Comparison of ENCODE assay signal across 9 cellular contexts in genomic region chr3:193780810-193781472, GRCh38.
DNase-seq lines count a peak whose midpoint lies in the region; ATAC-seq and TF ChIP-seq lines count a peak whose summit lies in the region.
"Had no signal": no experiment of that assay in that cellular context is flagged by ENCODE, and none has a peak within 500 bp of the region (broad histone marks: within the 10 kb centered on the region; RNA-seq: fewer than 3 reads in every experiment).

No MANE protein-coding gene starts in this region.

- no peak overlapping the region for H3K9ac ChIP-seq in H9 (ENCODE audit: extremely low read depth, insufficient read length, low read length)

- intact Hi-C loops in CD14-positive monocyte (cut with micrococcal nuclease) (loop anchor here (2.0 kb wide), 2 partner anchors 534 to 536 kb away; no protein-coding TSS in a partner anchor), Right ventricle myocardium inferior (cut with DNase I) (loop anchor here (1.0 to 5.0 kb wide), 4 partner anchors 356 to 621 kb away; partner anchors contain the start of gene HES1), posterior vena cava (cut with DNase I) (loop anchor here (5.0 kb wide), 2 partner anchors 361 to 536 kb away; no protein-coding TSS in a partner anchor)

- H3K18ac ChIP-seq in H9 (ENCODE audit: insufficient read length, low read depth, low read length), result no peak overlapping the region

- H2BK15ac ChIP-seq in H9 (ENCODE audit: low read depth, low read length), result no peak overlapping the region

- peaks cover 27 to 57% (median 28%) of the 10 kb centered on the region in 3 donors for H3K27me3 Mint-ChIP-seq in CD14-positive monocyte (ENCODE audit: low read depth in 3 of 3)
- H3K27me3 Mint-ChIP-seq in H9 (ENCODE audit: low read depth), result peaks cover 75% of the 10 kb centered on the region

- H3K4me2 ChIP-seq in H9 (ENCODE audit: insufficient read depth, insufficient read length, low read length), result no peak overlapping the region

- no peak overlapping the region for H3K4ac ChIP-seq in H9 (ENCODE audit: low read depth, low read length)

- no CpG with 5 or more reads among the region's 11 CpGs for WGBS in H9 (ENCODE audit: extremely low coverage, insufficient read length, low lambda C conversion rate)

- no peak overlapping the region for H3T11ph ChIP-seq in H9 (ENCODE audit: low read length)

- H3K4me3 Mint-ChIP-seq in CD14-positive monocyte, result peak overlapping the region in 1 of 2 donors; percentile 67
- no peak overlapping the region for H3K4me3 Mint-ChIP-seq in H9
- H3K4me3 Mint-ChIP-seq: naive thymus-derived CD4-positive, alpha-beta T cell had no signal

- H3K27me3 ChIP-seq in H9 (ENCODE audit: insufficient read depth, low read length), result peaks cover 4% of the 10 kb centered on the region; the same call in 1 of the 2 replicates

- no peak overlapping the region for H2AK5ac ChIP-seq in H9 (ENCODE audit: insufficient read length, low read length)

- peaks cover 0 to 2% (median 0%) of the 10 kb centered on the region in 7 donors for H3K9me3 Mint-ChIP-seq in CD14-positive monocyte
- peaks cover 0 to 2% of the 10 kb centered on the region in 2 experiments; a peak in 2 of 5 replicates for H3K9me3 Mint-ChIP-seq in H9
- no peaks in the 10 kb centered on the region for H3K9me3 Mint-ChIP-seq in activated naive CD4-positive, alpha-beta T cell treated with anti-CD3 and anti-CD28 coated beads, Interleukin-2, amount 50 U/mL, for 72 hours
- H3K9me3 Mint-ChIP-seq: naive thymus-derived CD4-positive, alpha-beta T cell had no signal

- H2BK12ac ChIP-seq in H9 (ENCODE audit: insufficient read length, low read depth, low read length), result no peak overlapping the region

- no peak overlapping the region for H2AFZ ChIP-seq in H9 (ENCODE audit: low read length)

- peak; percentile 74 for TF ChIP-seq CTCF in CD14-positive monocyte (IDR thresholded peaks at IDR 0.05)
- TF ChIP-seq CTCF in H9 (conservative IDR thresholded peaks at IDR 0.05), result peak; percentile 94

- H3K79me2 ChIP-seq in H9 (ENCODE audit: insufficient read depth, low read length), result no peaks in the 10 kb centered on the region

- H2BK120ac ChIP-seq in H9 (ENCODE audit: low read depth, low read length, poor library complexity, severe bottlenecking), result no peak overlapping the region

- H2BK5ac ChIP-seq in H9 (ENCODE audit: insufficient read length, low read length), result no peak overlapping the region

- no peak overlapping the region for H4K5ac ChIP-seq in H9 (ENCODE audit: insufficient read length, low read depth, low read length)

- DNase-seq in CD14-positive monocyte (ENCODE audit: low spot score) (no peak), H9 (peak; percentile 75), NCI-H748 treated with DMSO at 0.1 percent for 48 hours (lab: John Stamatoyannopoulos, UW) (peak; percentile 4), Right ventricle myocardium inferior (ENCODE audit: missing footprints) (peak; percentile 83), posterior vena cava (ENCODE audit: low spot score) (peak; percentile 89), activated gamma-delta T cell treated with Interleukin-2 at 50 U/mL for 16 hours (no peak)
- DNase-seq in activated naive CD4-positive, alpha-beta T cell treated with anti-CD3 and anti-CD28 coated beads, Interleukin-2, amount 50 U/mL, for 72 hours (ENCODE audit: low spot score in 2 of 2), result peak in 1 of 2 donors; percentile 27

- no peak overlapping the region for H4K91ac ChIP-seq in H9 (ENCODE audit: insufficient read length, low read depth, low read length)

- no peak overlapping the region for H3K14ac ChIP-seq in H9 (ENCODE audit: insufficient read depth, low read length)

- H3K79me1 ChIP-seq in H9 (ENCODE audit: insufficient read depth, low read depth, low read length, poor library complexity, severe bottlenecking), result no peaks in the 10 kb centered on the region

- no peak overlapping the region for H3K27ac ChIP-seq in H9 (ENCODE audit: insufficient read length, low read depth, low read length)

- ATAC-seq in activated naive CD4-positive, alpha-beta T cell treated with anti-CD3 and anti-CD28 coated beads, Interleukin-2, amount 50 U/mL, for 72 hours, result peak; percentile 46 to 63
- peak; percentile 92 for ATAC-seq in Right ventricle myocardium inferior
- no peak for ATAC-seq in HG02840 (IDR thresholded peaks at IDR 0.05; ENCODE audit: low FRiP score, unreplicated experiment)
- ATAC-seq: naive thymus-derived CD4-positive, alpha-beta T cell had no signal

- H4K8ac ChIP-seq in H9 (replicated peaks; ENCODE audit: insufficient read length, low read depth, low read length), result no peak overlapping the region

- H3K9me3 ChIP-seq in H9 (ENCODE audit: control insufficient read depth, low read depth, low read length), result no peaks in the 10 kb centered on the region

- H2BK20ac ChIP-seq in H9 (ENCODE audit: low read depth, low read length, poor library complexity, severe bottlenecking), result no peak overlapping the region

- H3K4me1 ChIP-seq in H9 (ENCODE audit: insufficient read depth, low read length), result peaks cover 4% of the 10 kb centered on the region; the same call in 1 of the 2 replicates

- H3K23ac ChIP-seq in H9 (ENCODE audit: insufficient read length, low read depth, low read length), result no peak overlapping the region

- no peak overlapping the region for H3K56ac ChIP-seq in H9 (ENCODE audit: insufficient read length, low read depth, low read length)

- H3K23me2 ChIP-seq in H9 (ENCODE audit: insufficient read length, low read depth, low read length, poor library complexity, severe bottlenecking), result no peaks in the 10 kb centered on the region

- no peaks in the 10 kb centered on the region for H4K20me1 ChIP-seq in H9 (ENCODE audit: control insufficient read depth, insufficient read depth, insufficient read length)

- no peaks in the 10 kb centered on the region for H3K4me1 Mint-ChIP-seq in CD14-positive monocyte
- H3K4me1 Mint-ChIP-seq in H9, result peaks cover 46 to 58% of the 10 kb centered on the region in 2 experiments

- H3K27ac Mint-ChIP-seq in CD14-positive monocyte (peak overlapping the region in 1 of 7 donors; percentile 50), H9 (no peak overlapping the region)
- H3K27ac Mint-ChIP-seq in activated naive CD4-positive, alpha-beta T cell treated with anti-CD3 and anti-CD28 coated beads, Interleukin-2, amount 50 U/mL, for 72 hours, result no peak overlapping the region

- H3K36me3 Mint-ChIP-seq in CD14-positive monocyte (no peaks in the 10 kb centered on the region), H9 (ENCODE audit: insufficient read depth in 1 of 3, low read depth in 3 of 3) (no peaks in the 10 kb centered on the region)
- H3K36me3 Mint-ChIP-seq in activated naive CD4-positive, alpha-beta T cell treated with anti-CD3 and anti-CD28 coated beads, Interleukin-2, amount 50 U/mL, for 72 hours, result no peaks in the 10 kb centered on the region
- H3K36me3 Mint-ChIP-seq: naive thymus-derived CD4-positive, alpha-beta T cell had no signal

Comparison
In these comparisons a context has a peak if more than half of its experiments do, and no peak if none do; other contexts are left out.
1. DNase-seq: peak in H9 (single experiment), NCI-H748 treated with DMSO at 0.1 percent for 48 hours (single experiment), Right ventricle myocardium inferior (single experiment) and posterior vena cava (single experiment); none in CD14-positive monocyte (single experiment) and activated gamma-delta T cell treated with Interleukin-2 at 50 U/mL for 16 hours (single experiment).